8 cellular contexts compared by ENCODE assay signal in genomic region chrX:17737707-17738001, GRCh38. TPM values are rescaled to one million over a fixed set of nuclear protein-coding genes. Genes with fewer than 3 reads are reported as not detected.
DNase-seq lines count a peak whose midpoint lies in the region; ATAC-seq and TF ChIP-seq lines count a peak whose summit lies in the region.

No MANE protein-coding gene starts in this region.

- H3K4me1 ChIP-seq in SJCRH30, result no peaks in the 10 kb centered on the region; the same call in 1 of the 2 replicates
- no peaks in the 10 kb centered on the region for H3K4me1 ChIP-seq in colonic mucosa

- H3K36me3 Mint-ChIP-seq in natural killer cell treated with Interleukin-12 subunit alpha and Interleukin-12 subunit beta and Interleukin-15 and Interleukin-18, amount 100 ng/mL, for 72 hours, result peaks cover 5% of the 10 kb centered on the region

- peak; percentile 7 for ATAC-seq in GM21528 (IDR thresholded peaks at IDR 0.05; ENCODE audit: low FRiP score, unreplicated experiment)
- peak in 1 of 2 donors; percentile 33 for ATAC-seq in natural killer cell treated with Interleukin-12 subunit alpha and Interleukin-12 subunit beta and Interleukin-15 and Interleukin-18, amount 100 ng/mL, for 72 hours
- ATAC-seq in GM19395 (IDR thresholded peaks at IDR 0.05; ENCODE audit: unreplicated experiment), result no peak

- no peaks in the 10 kb centered on the region for H3K9me3 Mint-ChIP-seq in natural killer cell treated with Interleukin-12 subunit alpha and Interleukin-12 subunit beta and Interleukin-15 and Interleukin-18, amount 100 ng/mL, for 72 hours

- H3K4me1 Mint-ChIP-seq in natural killer cell treated with Interleukin-12 subunit alpha and Interleukin-12 subunit beta and Interleukin-15 and Interleukin-18, amount 100 ng/mL, for 72 hours (ENCODE audit: low read depth in 2 of 2), result peaks cover 14 to 19% of the 10 kb centered on the region in 2 donors

- peak overlapping the region; percentile 63 to 84 for H3K9ac ChIP-seq in colonic mucosa (ENCODE audit: low read depth in 2 of 2, low read length in 2 of 2)

- no peak overlapping the region for H3K27ac Mint-ChIP-seq in natural killer cell treated with Interleukin-12 subunit alpha and Interleukin-12 subunit beta and Interleukin-15 and Interleukin-18, amount 100 ng/mL, for 72 hours

- H3K36me3 ChIP-seq in SJCRH30 (no peaks in the 10 kb centered on the region), colonic mucosa (no peaks in the 10 kb centered on the region)

- H3K27ac ChIP-seq in SJCRH30, result peak overlapping the region; percentile 87
- peak overlapping the region; percentile 75 for H3K27ac ChIP-seq in colonic mucosa

- peaks cover 25 to 26% of the 10 kb centered on the region in 2 donors for H3K27me3 Mint-ChIP-seq in natural killer cell treated with Interleukin-12 subunit alpha and Interleukin-12 subunit beta and Interleukin-15 and Interleukin-18, amount 100 ng/mL, for 72 hours

- no peak for TF ChIP-seq CTCF in colonic mucosa (IDR thresholded peaks at IDR 0.05)

- intact Hi-C loops in colonic mucosa (cut with DNase I), result no loop called here

- H3K9me3 ChIP-seq in SJCRH30 (replicated peaks) (no peaks in the 10 kb centered on the region), colonic mucosa (no peaks in the 10 kb centered on the region)

- H3K27me3 ChIP-seq in SJCRH30, result no peaks in the 10 kb centered on the region
- no peaks in the 10 kb centered on the region for H3K27me3 ChIP-seq in colonic mucosa

- peak overlapping the region; percentile 79 for H3K4me3 Mint-ChIP-seq in natural killer cell treated with Interleukin-12 subunit alpha and Interleukin-12 subunit beta and Interleukin-15 and Interleukin-18, amount 100 ng/mL, for 72 hours

- DNase-seq in SJCRH30 (no peak), colonic mucosa (no peak), HT-29 (ENCODE audit: low spot score) (no peak), NCI-H774 (lab: John Stamatoyannopoulos, UW) (no peak), GM19240 (ENCODE audit: insufficient read length, low spot score) (no peak)
- no peak for DNase-seq in natural killer cell treated with Interleukin-12 subunit alpha and Interleukin-12 subunit beta and Interleukin-15 and Interleukin-18, amount 100 ng/mL, for 72 hours (ENCODE audit: low spot score)

- H3K4me3 ChIP-seq in SJCRH30 (peak overlapping the region; percentile 91), colonic mucosa (peak overlapping the region; percentile 22)

RNA-seq across cellular contexts. Expression of gene SCML1, which starts 0.4 kb away (rescaled TPM):
- 26.0 and 31.6 TPM in 2 replicates for total RNA-seq in SJCRH30 (2014; rRNA removed; shearing (Covaris generic))
- total RNA-seq in colonic mucosa, result 10 to 100 TPM; 11.7 to 21.4 TPM
- 1 to 10 TPM in 1 of 2 donors, under 1 TPM in 1; 0.93 to 1.1 TPM for total RNA-seq in natural killer cell treated with Interleukin-12 subunit alpha and Interleukin-12 subunit beta and Interleukin-15 and Interleukin-18, amount 100 ng/mL, for 72 hours
- total RNA-seq in HT-29 (2014; rRNA removed; shearing (Covaris generic)), result 8.4 and 9.7 TPM in 2 replicates
